Comparison of ENCODE assay signal across 8 cellular contexts in the genomic region with DNA sequence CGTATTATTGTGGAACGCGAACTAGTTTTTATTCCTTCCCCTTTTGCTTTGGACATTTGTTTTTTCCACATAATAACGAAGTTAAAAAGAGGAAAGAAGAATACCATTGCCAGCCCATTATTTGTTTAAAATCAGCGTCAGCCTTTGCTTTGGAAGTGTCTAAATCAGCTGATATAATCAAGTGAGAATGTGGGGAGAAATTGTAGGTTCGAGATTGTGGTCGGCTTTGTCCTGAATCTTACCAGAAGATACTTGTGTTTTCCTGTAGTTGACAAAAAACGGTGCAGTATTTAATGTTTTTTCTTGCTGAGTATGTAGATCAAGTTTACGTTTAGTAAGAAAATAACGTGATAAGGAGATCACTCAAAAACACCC. TPM values are rescaled to one million over a fixed set of nuclear protein-coding genes. Genes with fewer than 3 reads are reported as not detected.
DNase-seq lines count a peak whose midpoint lies in the region; ATAC-seq, FAIRE-seq and TF ChIP-seq lines count a peak whose summit lies in the region.

No MANE protein-coding gene starts in this region.

- ATAC-seq in left colon, result no peak
- ATAC-seq in GM21515 (IDR thresholded peaks at IDR 0.05; ENCODE audit: unreplicated experiment), result no peak

- H3K27me3 ChIP-seq in bronchial epithelial cell (ENCODE audit: control insufficient read depth, insufficient read depth, low read length) (no peaks in the 10 kb centered on the region), tibial nerve (no peaks in the 10 kb centered on the region)

- peaks cover 0 to 22% (median 8%) of the 10 kb centered on the region in 4 donors for H3K4me1 ChIP-seq in tibial nerve

- WGBS in lower leg skin, 2 donors, result 1% methylated on average over 10 of the region's 10 CpGs
- WGBS in tibial nerve, 2 donors, result 1% methylated on average over 10 of the region's 10 CpGs

- DNase-seq in DMS53 (lab: John Stamatoyannopoulos, UW) (peak; percentile 55), DMS53 treated with DMSO at 0.1 percent for 48 hours (lab: John Stamatoyannopoulos, UW; ENCODE audit: unreplicated experiment) (no peak), NCI-H1105 (lab: John Stamatoyannopoulos, UW) (peak; percentile 4), bronchial epithelial cell (ENCODE audit: low read depth) (peak; percentile 22), lower leg skin (ENCODE audit: low spot score in 2 of 2) (no peak), tibial nerve (ENCODE audit: low spot score in 2 of 2) (no peak), left colon (no peak)

- TF ChIP-seq EP300 in tibial nerve (IDR thresholded peaks at IDR 0.05), result no peak

- H3K36me3 ChIP-seq in bronchial epithelial cell (ENCODE audit: control insufficient read depth, insufficient read depth, low read length) (no peaks in the 10 kb centered on the region), tibial nerve (no peaks in the 10 kb centered on the region)

- TF ChIP-seq POLR2A in lower leg skin (IDR thresholded peaks at IDR 0.05) (no peak), tibial nerve (IDR thresholded peaks at IDR 0.05) (no peak)

- H3K9me3 ChIP-seq in tibial nerve, result no peaks in the 10 kb centered on the region

- FAIRE-seq in bronchial epithelial cell (lab: Jason Lieb, UNC), result no peak

- H3K4me3 ChIP-seq in bronchial epithelial cell (ENCODE audit: low read depth, low read length) (peak overlapping the region; percentile 49), lower leg skin (ENCODE audit: low read depth, poor library complexity, severe bottlenecking) (peak overlapping the region; percentile 45), tibial nerve (peak overlapping the region; percentile 64 to 93 (median 76))

- peak overlapping the region; percentile 98 to 100 (median 99) for H3K27ac ChIP-seq in tibial nerve

- intact Hi-C loops in lower leg skin (cut with DNase I; ENCODE audit: low total_unique reads) (loop anchor here (10.0 kb wide), 1 partner anchor 63 kb away; no protein-coding TSS in a partner anchor), left colon (cut with DNase I, micrococcal nuclease) (no loop called here)

- no peak for TF ChIP-seq CTCF in bronchial epithelial cell (IDR thresholded peaks at IDR 0.05; ENCODE audit: insufficient read depth, low read length, severe bottlenecking)
- no peak for TF ChIP-seq CTCF in lower leg skin (IDR thresholded peaks at IDR 0.05)
- TF ChIP-seq CTCF in tibial nerve (IDR thresholded peaks at IDR 0.05), result no peak

RNA-seq across cellular contexts. Expression of gene ZNF143, which starts 0.9 kb away (rescaled TPM):
- total RNA-seq in bronchial epithelial cell (54.2 and 63.8 TPM in 2 replicates), lower leg skin (10 to 100 TPM; 17.8 to 44.2 (median 30.9) TPM), tibial nerve (10 to 100 TPM; 14.0 to 40.9 (median 23.8) TPM), left colon (10 to 100 TPM; 23.5 to 26.4 TPM)

Comparison
In these comparisons a context has a peak if more than half of its experiments do, and no peak if none do; other contexts are left out.
1. DNase-seq: peak in DMS53 (single experiment), NCI-H1105 (single experiment) and bronchial epithelial cell (single experiment); none in DMS53 treated with DMSO at 0.1 percent for 48 hours (single experiment), lower leg skin (0 of 2), tibial nerve (0 of 2) and left colon (0 of 2).
2. Peak in every context shown above with its lines, with median percentiles within 50 percentile points of each other: H3K4me3 ChIP-seq.